In genomic region chr11:1309498-1310314, GRCh38 we compare ENCODE assay signal across 8 cellular contexts. TPM values are rescaled to one million over a fixed set of nuclear protein-coding genes. Genes with fewer than 3 reads are reported as not detected.
DNase-seq lines count a peak whose midpoint lies in the region; ATAC-seq and TF ChIP-seq lines count a peak whose summit lies in the region.

Gene TOLLIP, minus strand, starts transcription at chr11:1309632. Its CDS starts 134 bp downstream, at chr11:1309498.

- no peak for TF ChIP-seq CTCF in CD8-positive, alpha-beta T cell (IDR thresholded peaks at IDR 0.05)
- TF ChIP-seq CTCF in activated CD8-positive, alpha-beta T cell treated with anti-CD3 and anti-CD28 coated beads for 36 hours (IDR thresholded peaks at IDR 0.05): no peak
- TF ChIP-seq CTCF in lower lobe of right lung (IDR thresholded peaks at IDR 0.05): peak; percentile 23

- peaks cover 16% of the 10 kb centered on the region for H3K36me3 Mint-ChIP-seq in CD8-positive, alpha-beta T cell
- H3K36me3 Mint-ChIP-seq in activated CD8-positive, alpha-beta T cell treated with anti-CD3 and anti-CD28 coated beads for 36 hours (ENCODE audit: low read depth): peaks cover 19% of the 10 kb centered on the region

- no peaks in the 10 kb centered on the region for H3K27me3 Mint-ChIP-seq in CD8-positive, alpha-beta T cell (ENCODE audit: low read depth)
- no peaks in the 10 kb centered on the region for H3K27me3 Mint-ChIP-seq in activated CD8-positive, alpha-beta T cell treated with anti-CD3 and anti-CD28 coated beads for 36 hours

- peak within 1 kb of the TSS; percentile 97 for H3K27ac Mint-ChIP-seq in CD8-positive, alpha-beta T cell
- H3K27ac Mint-ChIP-seq in activated CD8-positive, alpha-beta T cell treated with anti-CD3 and anti-CD28 coated beads for 36 hours: peak within 1 kb of the TSS; percentile 96

- WGBS in ectodermal cell, 2 experiments: 6 to 7% methylated on average over 97 of the region's 97 CpGs

- intact Hi-C loops in CD8-positive, alpha-beta T cell (cut with DNase I, micrococcal nuclease): loop anchor here (1.0 to 5.0 kb wide), 4 partner anchors 27 to 263 kb away; partner anchors contain the start of genes BRSK2 (in 2 of the 2) and DUSP8 (in 1 of the 2)
- intact Hi-C loops in activated CD8-positive, alpha-beta T cell treated with anti-CD3 and anti-CD28 coated beads for 36 hours (cut with micrococcal nuclease): no loop called here
- intact Hi-C loops in lower lobe of right lung (cut with DNase I): no loop called here

- peak; percentile 96 to 99 (median 97) for DNase-seq in CD8-positive, alpha-beta T cell
- peak; percentile 94 for DNase-seq in HK-2 (ENCODE audit: unreplicated experiment)
- peak; percentile 57 for DNase-seq in NCI-H82 treated with DMSO at 0.1 percent for 48 hours (lab: John Stamatoyannopoulos, UW; ENCODE audit: unreplicated experiment)
- peak; percentile 95 for DNase-seq in activated CD8-positive, alpha-beta T cell treated with anti-CD3 and anti-CD28 coated beads for 36 hours
- DNase-seq in lower lobe of right lung: peak; percentile 97
- peak; percentile 95 to 98 (median 98) for DNase-seq in stimulated activated CD4-positive, alpha-beta T cell treated with anti-CD3 and anti-CD28 coated beads, TNF-alpha, amount 100 ng/mL, for 1 hour (ENCODE audit: low read depth in 3 of 3, low spot score in 1 of 3)

- peaks cover 49% of the 10 kb centered on the region for H3K4me1 Mint-ChIP-seq in CD8-positive, alpha-beta T cell (ENCODE audit: low read depth)
- peaks cover 37% of the 10 kb centered on the region for H3K4me1 Mint-ChIP-seq in activated CD8-positive, alpha-beta T cell treated with anti-CD3 and anti-CD28 coated beads for 36 hours (ENCODE audit: low read depth)

- H3K36me3 ChIP-seq in CD8-positive, alpha-beta T cell (ENCODE audit: insufficient read depth, low read length): no peaks in the 10 kb centered on the region
- no peaks in the 10 kb centered on the region for H3K36me3 ChIP-seq in ectodermal cell (ENCODE audit: control insufficient read depth, insufficient read depth, low read length)
- H3K36me3 ChIP-seq in lower lobe of right lung: peaks cover 19% of the 10 kb centered on the region

- H3K9me3 ChIP-seq in CD8-positive, alpha-beta T cell (ENCODE audit: low read length): no peaks in the 10 kb centered on the region
- peaks cover 5% of the 10 kb centered on the region for H3K9me3 ChIP-seq in ectodermal cell (ENCODE audit: control insufficient read depth, low read length)
- H3K9me3 ChIP-seq in lower lobe of right lung: no peaks in the 10 kb centered on the region

- peak within 1 kb of the TSS; percentile 90 for H3K4me3 Mint-ChIP-seq in CD8-positive, alpha-beta T cell
- H3K4me3 Mint-ChIP-seq in activated CD8-positive, alpha-beta T cell treated with anti-CD3 and anti-CD28 coated beads for 36 hours: peak within 1 kb of the TSS; percentile 93

- peaks cover 7% of the 10 kb centered on the region for H3K9me3 Mint-ChIP-seq in CD8-positive, alpha-beta T cell
- H3K9me3 Mint-ChIP-seq in activated CD8-positive, alpha-beta T cell treated with anti-CD3 and anti-CD28 coated beads for 36 hours: peaks cover 13% of the 10 kb centered on the region

- CTCF ChIA-PET in CD8-positive, alpha-beta T cell (lab: Charles Lee): interaction anchor here (0.5 to 2.1 kb wide), 4 partner anchors 14 to 82 kb away, joined by 3 to 5 read pairs (median 4); no protein-coding TSS in a partner anchor
- CTCF ChIA-PET in activated CD8-positive, alpha-beta T cell treated with anti-CD3 and anti-CD28 coated beads for 36 hours (lab: Charles Lee): interaction anchor here (1.6 kb wide), 1 partner anchor 105 kb away, joined by 3 read pairs; no protein-coding TSS in a partner anchor

- POLR2A ChIA-PET in CD8-positive, alpha-beta T cell (lab: Charles Lee): interaction anchor here (0.6 to 2.5 kb wide), 9 partner anchors 10 to 264 kb away, joined by 3 to 15 read pairs (median 4); partner anchors contain the start of gene BRSK2
- POLR2A ChIA-PET in activated CD8-positive, alpha-beta T cell treated with anti-CD3 and anti-CD28 coated beads for 36 hours (lab: Charles Lee): interaction anchor here (0.6 to 2.6 kb wide), 11 partner anchors 8 to 152 kb away, joined by 3 to 11 read pairs (median 4); partner anchors contain the start of gene MUC5AC

- no peaks in the 10 kb centered on the region for H3K27me3 ChIP-seq in CD8-positive, alpha-beta T cell (ENCODE audit: insufficient read depth, low read length)
- no peaks in the 10 kb centered on the region for H3K27me3 ChIP-seq in ectodermal cell (ENCODE audit: control insufficient read depth, insufficient read depth, low read length, poor library complexity, severe bottlenecking)
- H3K27me3 ChIP-seq in lower lobe of right lung (ENCODE audit: low read depth): no peaks in the 10 kb centered on the region

- H3K4me3 ChIP-seq in CD8-positive, alpha-beta T cell (ENCODE audit: low read depth, low read length): peak within 1 kb of the TSS; percentile 83
- H3K4me3 ChIP-seq in ectodermal cell (ENCODE audit: insufficient read depth, low read depth, low read length) (peak within 1 kb of the TSS; percentile 81), lower lobe of right lung (peak within 1 kb of the TSS; percentile 94)

- ATAC-seq in CD8-positive, alpha-beta T cell: peak; percentile 76
- ATAC-seq in GM19452 (IDR thresholded peaks at IDR 0.05; ENCODE audit: unreplicated experiment) (peak; percentile 71), lower lobe of right lung (peak; percentile 97 to 98)
- peak; percentile 89 for ATAC-seq in activated CD8-positive, alpha-beta T cell treated with anti-CD3 and anti-CD28 coated beads for 36 hours

- peak within 1 kb of the TSS; percentile 86 for H3K27ac ChIP-seq in CD8-positive, alpha-beta T cell (ENCODE audit: low read depth, low read length)
- H3K27ac ChIP-seq in ectodermal cell (ENCODE audit: insufficient read depth, low read depth, low read length, poor library complexity, severe bottlenecking) (no peak within 1 kb of the TSS), lower lobe of right lung (peak within 1 kb of the TSS; percentile 95)

- peaks cover 49% of the 10 kb centered on the region for H3K4me1 ChIP-seq in CD8-positive, alpha-beta T cell (ENCODE audit: insufficient read depth, low read length)
- no peaks in the 10 kb centered on the region for H3K4me1 ChIP-seq in ectodermal cell (ENCODE audit: control insufficient read depth, insufficient read depth, low read length)
- peaks cover 54% of the 10 kb centered on the region for H3K4me1 ChIP-seq in lower lobe of right lung

RNA-seq across cellular contexts. Expression of gene TOLLIP, which starts in this region (rescaled TPM):
- 10 to 100 TPM; 36.2 to 40.9 TPM for total RNA-seq in CD8-positive, alpha-beta T cell
- 10 to 100 TPM; 32.4 to 33.1 TPM for total RNA-seq in activated CD8-positive, alpha-beta T cell treated with anti-CD3 and anti-CD28 coated beads for 36 hours
- polyA plus RNA-seq in ectodermal cell (2013, experiment 1 of 4): 26.7 TPM
- polyA plus RNA-seq in ectodermal cell (2013, experiment 2 of 4): 27.0 TPM
- 18.4 TPM for polyA plus RNA-seq in ectodermal cell (2013, experiment 3 of 4)
- 18.5 TPM for polyA plus RNA-seq in ectodermal cell (2013, experiment 4 of 4)
- 68.4 TPM for total RNA-seq in lower lobe of right lung

Comparison
In these comparisons a context has a peak if more than half of its experiments do, and no peak if none do; other contexts are left out.
1. intact Hi-C loops: an anchor here in CD8-positive, alpha-beta T cell (1.0 to 5.0 kb wide); none called in activated CD8-positive, alpha-beta T cell treated with anti-CD3 and anti-CD28 coated beads for 36 hours and lower lobe of right lung.